In genomic region chr12:52038447-52038846, GRCh38 we compare ENCODE assay signal across 9 cellular contexts. TPM values are rescaled to one million over a fixed set of nuclear protein-coding genes. Genes with fewer than 3 reads are reported as not detected.
DNase-seq lines count a peak whose midpoint lies in the region; ATAC-seq and TF ChIP-seq lines count a peak whose summit lies in the region.
"Had no signal": no experiment of that assay in that cellular context is flagged by ENCODE, and none has a peak within 500 bp of the region (broad histone marks: within the 10 kb centered on the region; RNA-seq: fewer than 3 reads in every experiment).

No MANE protein-coding gene starts in this region.

- CTCF ChIA-PET in activated naive CD4-positive, alpha-beta T cell treated with anti-CD3 and anti-CD28 coated beads for 36 hours (lab: Charles Lee) = interaction anchor here (0.8 to 12.3 kb wide), 6 partner anchors 8 to 83 kb away, joined by 3 to 94 read pairs (median 4); partner anchors contain the start of genes ATG101 and NR4A1

- H3K56ac ChIP-seq in mesendoderm (ENCODE audit: low read length) = peak overlapping the region; percentile 22

- H3K4me1 Mint-ChIP-seq in activated naive CD4-positive, alpha-beta T cell treated with anti-CD3 and anti-CD28 coated beads for 36 hours (ENCODE audit: low read depth) = peaks cover 75% of the 10 kb centered on the region
- peaks cover 29% of the 10 kb centered on the region for H3K4me1 Mint-ChIP-seq in activated naive CD8-positive, alpha-beta T cell treated with anti-CD3 and anti-CD28 coated beads, Interleukin-2, amount 10 ng/mL, durations not matched to agents 7 days and 5 days

- no peak for TF ChIP-seq EP300 in transverse colon (IDR thresholded peaks at IDR 0.05; ENCODE audit: low read depth)

- H3K4me3 Mint-ChIP-seq in activated naive CD4-positive, alpha-beta T cell treated with anti-CD3 and anti-CD28 coated beads for 36 hours = peak overlapping the region; percentile 70
- peak overlapping the region; percentile 48 for H3K4me3 Mint-ChIP-seq in activated naive CD8-positive, alpha-beta T cell treated with anti-CD3 and anti-CD28 coated beads, Interleukin-2, amount 10 ng/mL, durations not matched to agents 7 days and 5 days

- no peak overlapping the region for H2BK120ac ChIP-seq in mesendoderm (ENCODE audit: low read depth, low read length)

- H3K27me3 Mint-ChIP-seq in activated naive CD4-positive, alpha-beta T cell treated with anti-CD3 and anti-CD28 coated beads for 36 hours (ENCODE audit: low read depth) = no peaks in the 10 kb centered on the region
- peaks cover 10% of the 10 kb centered on the region for H3K27me3 Mint-ChIP-seq in activated naive CD8-positive, alpha-beta T cell treated with anti-CD3 and anti-CD28 coated beads, Interleukin-2, amount 10 ng/mL, durations not matched to agents 7 days and 5 days

- TF ChIP-seq POLR2A in transverse colon (IDR thresholded peaks at IDR 0.05) = no peak

- H3K4me3 ChIP-seq in mesendoderm (ENCODE audit: low read length) = no peak overlapping the region
- H3K4me3 ChIP-seq in transverse colon = no peak overlapping the region

- peaks cover 4% of the 10 kb centered on the region for H3K36me3 Mint-ChIP-seq in activated naive CD4-positive, alpha-beta T cell treated with anti-CD3 and anti-CD28 coated beads for 36 hours (ENCODE audit: low read depth)
- H3K36me3 Mint-ChIP-seq in activated naive CD8-positive, alpha-beta T cell treated with anti-CD3 and anti-CD28 coated beads, Interleukin-2, amount 10 ng/mL, durations not matched to agents 7 days and 5 days = no peaks in the 10 kb centered on the region

- no peak overlapping the region for H2AK5ac ChIP-seq in mesendoderm (ENCODE audit: low read length)

- H3K4me1 ChIP-seq in mesendoderm (ENCODE audit: control insufficient read depth, low read depth, low read length) (peaks cover under 1% of the 10 kb centered on the region), transverse colon (peaks cover 13 to 34% (median 20%) of the 10 kb centered on the region in 4 donors)

- no peak overlapping the region for H2BK5ac ChIP-seq in mesendoderm (ENCODE audit: low read length)

- no peak overlapping the region for H3K18ac ChIP-seq in mesendoderm (ENCODE audit: low read length)

- DNase-seq in activated naive CD4-positive, alpha-beta T cell treated with anti-CD3 and anti-CD28 coated beads for 36 hours = no peak
- DNase-seq in activated naive CD4-positive, alpha-beta T cell treated with anti-CD3 and anti-CD28 coated beads, Interleukin-2, amount 50 U/mL, for 16 hours = no peak
- no peak for DNase-seq in activated naive CD8-positive, alpha-beta T cell treated with anti-CD3 and anti-CD28 coated beads, Interleukin-2, amount 10 ng/mL, durations not matched to agents 7 days and 5 days
- no peak for DNase-seq in mesendoderm
- DNase-seq in transverse colon = no peak
- DNase-seq in GM03348 (ENCODE audit: low spot score) = no peak
- DNase-seq in NCI-H2107 (lab: John Stamatoyannopoulos, UW) = no peak
- DNase-seq: SJCRH30 had no signal

- H3K79me2 ChIP-seq in mesendoderm (ENCODE audit: control insufficient read depth, insufficient read depth, low read length) = no peaks in the 10 kb centered on the region

- intact Hi-C loops in activated naive CD4-positive, alpha-beta T cell treated with anti-CD3 and anti-CD28 coated beads for 36 hours (cut with micrococcal nuclease) = no loop called here
- intact Hi-C loops in transverse colon (cut with DNase I; ENCODE audit: low total_unique reads) = no loop called here

- no peak overlapping the region for H3K4me2 ChIP-seq in mesendoderm (ENCODE audit: low read length)

- in situ Hi-C loops in transverse colon (cut with MboI; ENCODE audit: low pct_ligation_motif_present in 1 of 4, low pct_unique_long_range_greater_than_20kb in 1 of 4, low sequenced_read_pairs in 3 of 4) = no loop called here

- H4K8ac ChIP-seq in mesendoderm (ENCODE audit: low read depth, low read length) = no peak overlapping the region

- H3K23ac ChIP-seq in mesendoderm (ENCODE audit: low read length) = no peak overlapping the region

- H3K9me3 ChIP-seq in transverse colon = no peaks in the 10 kb centered on the region
- H3K9me3 ChIP-seq: SJCRH30 had no signal

- no peak overlapping the region for H3K4ac ChIP-seq in mesendoderm (ENCODE audit: low read depth, low read length)

- H3K27ac ChIP-seq in mesendoderm (ENCODE audit: low read depth, low read length) = no peak overlapping the region
- H3K27ac ChIP-seq in transverse colon = peak overlapping the region; percentile 81 to 89 (median 86)
- H3K27ac ChIP-seq: SJCRH30 had no signal

- H4K5ac ChIP-seq in mesendoderm (ENCODE audit: low read length) = no peak overlapping the region

- no peaks in the 10 kb centered on the region for H3K27me3 ChIP-seq in mesendoderm (ENCODE audit: insufficient read depth, low read length, poor library complexity)
- H3K27me3 ChIP-seq in transverse colon = no peaks in the 10 kb centered on the region
- H3K27me3 ChIP-seq: SJCRH30 had no signal

- POLR2A ChIA-PET in activated naive CD8-positive, alpha-beta T cell treated with anti-CD3 and anti-CD28 coated beads, Interleukin-2, amount 10 ng/mL, durations not matched to agents 7 days and 5 days (lab: Charles Lee) = interaction anchor here (2.4 to 3.6 kb wide), 2 partner anchors 12 to 31 kb away, joined by 8 to 20 read pairs; partner anchors contain the start of genes ATG101 and NR4A1

- H3K27ac Mint-ChIP-seq in activated naive CD4-positive, alpha-beta T cell treated with anti-CD3 and anti-CD28 coated beads for 36 hours = peak overlapping the region; percentile 9
- no peak overlapping the region for H3K27ac Mint-ChIP-seq in activated naive CD8-positive, alpha-beta T cell treated with anti-CD3 and anti-CD28 coated beads, Interleukin-2, amount 10 ng/mL, durations not matched to agents 7 days and 5 days

- H3K79me1 ChIP-seq in mesendoderm (ENCODE audit: low read length) = peaks cover 9% of the 10 kb centered on the region

- peak overlapping the region; percentile 39 for H3K9ac ChIP-seq in mesendoderm (ENCODE audit: low read length)

- no peak overlapping the region for H2BK15ac ChIP-seq in mesendoderm (replicated peaks; ENCODE audit: low read depth)

- H3K36me3 ChIP-seq in mesendoderm (ENCODE audit: control insufficient read depth, insufficient read depth, low read length) (no peaks in the 10 kb centered on the region), transverse colon (no peaks in the 10 kb centered on the region)
- H3K36me3 ChIP-seq: SJCRH30 had no signal

- no peak for ATAC-seq in activated naive CD8-positive, alpha-beta T cell treated with anti-CD3 and anti-CD28 coated beads, Interleukin-2, amount 10 ng/mL, durations not matched to agents 7 days and 5 days (ENCODE audit: low read depth)
- ATAC-seq in GM19455 (IDR thresholded peaks at IDR 0.05; ENCODE audit: unreplicated experiment) = no peak

- H3K9me3 Mint-ChIP-seq in activated naive CD4-positive, alpha-beta T cell treated with anti-CD3 and anti-CD28 coated beads for 36 hours = no peaks in the 10 kb centered on the region
- H3K9me3 Mint-ChIP-seq in activated naive CD8-positive, alpha-beta T cell treated with anti-CD3 and anti-CD28 coated beads, Interleukin-2, amount 10 ng/mL, durations not matched to agents 7 days and 5 days = no peaks in the 10 kb centered on the region

- WGBS in mesendoderm (ENCODE audit: extremely low coverage, insufficient coverage, low lambda C conversion rate) = no CpG with 5 or more reads among the region's 6 CpGs
- WGBS in transverse colon (ENCODE audit: low coverage in 1 of 2), 2 donors = 69 to 90% methylated on average over 2 to 6 of the region's 6 CpGs

- no peak for TF ChIP-seq CTCF in transverse colon (IDR thresholded peaks at IDR 0.05)

RNA-seq across cellular contexts. Expression of gene NR4A1, which starts 12.8 kb away (rescaled TPM):
- total RNA-seq in activated naive CD4-positive, alpha-beta T cell treated with anti-CD3 and anti-CD28 coated beads for 36 hours = 10 to 100 TPM; 64.2 to 64.8 TPM
- 1 to 10 TPM; 8.6 to 8.8 TPM for total RNA-seq in activated naive CD8-positive, alpha-beta T cell treated with anti-CD3 and anti-CD28 coated beads, Interleukin-2, amount 10 ng/mL, durations not matched to agents 7 days and 5 days
- polyA plus RNA-seq in mesendoderm (2013, experiment 1 of 2) = 10.5 TPM
- polyA plus RNA-seq in mesendoderm (2013, experiment 2 of 2) = 10.7 TPM
- total RNA-seq in transverse colon = 100 to 1,000 TPM in 1 of 4 donors, 10 to 100 TPM in 3; 50.7 to 102 (median 76.9) TPM

RNA-seq across cellular contexts. Expression of gene ATG101, which starts 31.3 kb away (rescaled TPM):
- total RNA-seq in activated naive CD4-positive, alpha-beta T cell treated with anti-CD3 and anti-CD28 coated beads for 36 hours = 10 to 100 TPM; 21.8 to 22.0 TPM
- total RNA-seq in activated naive CD8-positive, alpha-beta T cell treated with anti-CD3 and anti-CD28 coated beads, Interleukin-2, amount 10 ng/mL, durations not matched to agents 7 days and 5 days = 10 to 100 TPM; 25.2 to 28.8 TPM
- 30.6 TPM for polyA plus RNA-seq in mesendoderm (2013, experiment 1 of 2)
- polyA plus RNA-seq in mesendoderm (2013, experiment 2 of 2) = 30.0 TPM
- total RNA-seq in transverse colon = 10 to 100 TPM; 15.7 to 64.1 (median 51.6) TPM

RNA-seq across cellular contexts. Expression of gene TAMALIN, which starts 31.7 kb away (rescaled TPM):
- 10 to 100 TPM; 14.7 to 14.8 TPM for total RNA-seq in activated naive CD4-positive, alpha-beta T cell treated with anti-CD3 and anti-CD28 coated beads for 36 hours
- 10 to 100 TPM; 17.1 to 19.9 TPM for total RNA-seq in activated naive CD8-positive, alpha-beta T cell treated with anti-CD3 and anti-CD28 coated beads, Interleukin-2, amount 10 ng/mL, durations not matched to agents 7 days and 5 days
- 0.95 TPM for polyA plus RNA-seq in mesendoderm (2013, experiment 1 of 2)
- 0.91 TPM for polyA plus RNA-seq in mesendoderm (2013, experiment 2 of 2)
- 10 to 100 TPM in 2 of 4 donors, 1 to 10 TPM in 2; 5.9 to 20.6 (median 9.7) TPM for total RNA-seq in transverse colon

RNA-seq across cellular contexts. Expression of gene SMIM41, which starts 41.1 kb away (rescaled TPM):
- not detected for total RNA-seq in activated naive CD4-positive, alpha-beta T cell treated with anti-CD3 and anti-CD28 coated beads for 36 hours
- not detected for total RNA-seq in activated naive CD8-positive, alpha-beta T cell treated with anti-CD3 and anti-CD28 coated beads, Interleukin-2, amount 10 ng/mL, durations not matched to agents 7 days and 5 days
- polyA plus RNA-seq in mesendoderm (2013, experiment 1 of 2) = 0.03 TPM
- not detected for polyA plus RNA-seq in mesendoderm (2013, experiment 2 of 2)
- total RNA-seq in transverse colon = 1 to 10 TPM in 1 of 4 donors, under 1 TPM in 2, not detected in 1; 0.64 to 1.5 (median 0.80) TPM
- total RNA-seq: SJCRH30 had no signal

Comparison
In these comparisons a context has a peak if more than half of its experiments do, and no peak if none do; other contexts are left out.
1. RNA of gene NR4A1, which starts 12.8 kb away (total RNA-seq): 50.7 to 102 TPM in transverse colon and 64.2 to 64.8 TPM in activated naive CD4-positive, alpha-beta T cell treated with anti-CD3 and anti-CD28 coated beads for 36 hours; 8.6 to 8.8 TPM in activated naive CD8-positive, alpha-beta T cell treated with anti-CD3 and anti-CD28 coated beads, Interleukin-2, amount 10 ng/mL, durations not matched to agents 7 days and 5 days; every median in the first group is over 4 times any median in the second.